In genomic region chr17:39838057-39838456, GRCh38 we compare ENCODE assay signal across 16 cellular contexts. TPM values are rescaled to one million over a fixed set of nuclear protein-coding genes. Genes with fewer than 3 reads are reported as not detected.
DNase-seq lines count a peak whose midpoint lies in the region; ATAC-seq and TF ChIP-seq lines count a peak whose summit lies in the region.
"Had no signal": no experiment of that assay in that cellular context is flagged by ENCODE, and none has a peak within 500 bp of the region (broad histone marks: within the 10 kb centered on the region; RNA-seq: fewer than 3 reads in every experiment).

No MANE protein-coding gene starts in this region.

- H2AFZ ChIP-seq in Karpas-422 (ENCODE audit: low read length) = no peak overlapping the region
- H2AFZ ChIP-seq: GM23248 had no signal

- no peak overlapping the region for H3K4me3 ChIP-seq in Karpas-422 (ENCODE audit: low read length)
- H3K4me3 ChIP-seq: BLaER1 treated with 17β-estradiol and CSF1 and Interleukin-3, amounts not matched to agents 10 nM and 100 nM; GM12878; GM23248 had no signal

- H3K36me3 ChIP-seq in Karpas-422 (ENCODE audit: insufficient read depth, low read length) = peaks cover 79% of the 10 kb centered on the region
- H3K36me3 ChIP-seq: BLaER1 treated with 17β-estradiol and CSF1 and Interleukin-3, amounts not matched to agents 10 nM and 100 nM had no signal

- intact Hi-C loops in natural killer cell (cut with micrococcal nuclease) = no loop called here

- H3K9me2 ChIP-seq in Karpas-422 (replicated peaks; ENCODE audit: insufficient read depth, low read length) = no peaks in the 10 kb centered on the region

- no peak overlapping the region for H3K9ac ChIP-seq in Karpas-422 (ENCODE audit: low read length)
- H3K9ac ChIP-seq: BLaER1 treated with 17β-estradiol and CSF1 and Interleukin-3, amounts not matched to agents 10 nM and 100 nM; GM23248 had no signal

- ATAC-seq in activated T-cell treated with anti-CD3 and anti-CD28 coated beads, Interleukin-2, amount 50 U/mL, for 72 hours (replicated peaks in 1 of 2) = no peak
- ATAC-seq in natural killer cell (no peak), HG02981 (IDR thresholded peaks at IDR 0.05; ENCODE audit: unreplicated experiment) (no peak)
- ATAC-seq: GM12878, HCT116 had no signal

- peaks cover 5 to 7% of the 10 kb centered on the region in 2 donors for H3K9me3 Mint-ChIP-seq in activated T-cell treated with anti-CD3 and anti-CD28 coated beads, Interleukin-2, amount 50 U/mL, for 72 hours
- peaks cover 0 to 11% of the 10 kb centered on the region in 2 donors for H3K9me3 Mint-ChIP-seq in natural killer cell

- H3K4me1 Mint-ChIP-seq in activated T-cell treated with anti-CD3 and anti-CD28 coated beads, Interleukin-2, amount 50 U/mL, for 72 hours (ENCODE audit: low read depth) = peaks cover 58% of the 10 kb centered on the region
- H3K4me1 Mint-ChIP-seq in natural killer cell = peaks cover 60 to 67% of the 10 kb centered on the region in 2 donors

- H3K4me3 Mint-ChIP-seq in activated T-cell treated with anti-CD3 and anti-CD28 coated beads, Interleukin-2, amount 50 U/mL, for 72 hours = no peak overlapping the region
- no peak overlapping the region for H3K4me3 Mint-ChIP-seq in natural killer cell
- H3K4me3 Mint-ChIP-seq: CD4-positive, CD25-positive, alpha-beta regulatory T cell had no signal

- no peaks in the 10 kb centered on the region for H3K27me3 Mint-ChIP-seq in activated T-cell treated with anti-CD3 and anti-CD28 coated beads, Interleukin-2, amount 50 U/mL, for 72 hours (ENCODE audit: low read depth)
- H3K27me3 Mint-ChIP-seq in natural killer cell (ENCODE audit: low read depth in 2 of 2) = no peaks in the 10 kb centered on the region
- H3K27me3 Mint-ChIP-seq: CD4-positive, CD25-positive, alpha-beta regulatory T cell had no signal

- peaks cover 32% of the 10 kb centered on the region for H3K9me3 ChIP-seq in Karpas-422 (ENCODE audit: low read length)

- no peak overlapping the region for H3K4me2 ChIP-seq in Karpas-422 (ENCODE audit: low read depth, low read length, poor library complexity, severe bottlenecking)
- H3K4me2 ChIP-seq: BLaER1 treated with 17β-estradiol and CSF1 and Interleukin-3, amounts not matched to agents 10 nM and 100 nM had no signal

- TF ChIP-seq CTCF in natural killer cell (IDR thresholded peaks at IDR 0.05) = no peak

- peaks cover 29 to 62% of the 10 kb centered on the region in 2 donors for H3K36me3 Mint-ChIP-seq in activated T-cell treated with anti-CD3 and anti-CD28 coated beads, Interleukin-2, amount 50 U/mL, for 72 hours (ENCODE audit: insufficient read depth in 2 of 2)
- peaks cover 31% of the 10 kb centered on the region for H3K36me3 Mint-ChIP-seq in natural killer cell

- peak overlapping the region; percentile 63 for H3K27ac Mint-ChIP-seq in activated T-cell treated with anti-CD3 and anti-CD28 coated beads, Interleukin-2, amount 50 U/mL, for 72 hours
- H3K27ac Mint-ChIP-seq in natural killer cell = peak overlapping the region; percentile 32 to 47
- H3K27ac Mint-ChIP-seq: CD4-positive, CD25-positive, alpha-beta regulatory T cell had no signal

- no peaks in the 10 kb centered on the region for H3K27me3 ChIP-seq in Karpas-422 (ENCODE audit: low read length)
- H3K27me3 ChIP-seq: BLaER1 treated with 17β-estradiol and CSF1 and Interleukin-3, amounts not matched to agents 10 nM and 100 nM had no signal

- peaks cover 93% of the 10 kb centered on the region for H3K79me2 ChIP-seq in Karpas-422 (ENCODE audit: low read length)

- H4K20me1 ChIP-seq in Karpas-422 (ENCODE audit: insufficient read depth, low read depth, low read length) = no peaks in the 10 kb centered on the region
- H4K20me1 ChIP-seq: BLaER1 treated with 17β-estradiol and CSF1 and Interleukin-3, amounts not matched to agents 10 nM and 100 nM had no signal

- DNase-seq in activated T-cell treated with anti-CD3 and anti-CD28 coated beads, Interleukin-2, amount 50 U/mL, for 72 hours = no peak
- DNase-seq in activated T-cell treated with anti-CD3 and anti-CD28 coated beads, Interleukin-2, amount 50 U/mL, for 48 hours = no peak
- DNase-seq in Karpas-422 (peak; percentile 44), natural killer cell (no peak), SHP77 (lab: John Stamatoyannopoulos, UW) (no peak), superior temporal gyrus (ENCODE audit: extremely low spot score) (no peak)
- DNase-seq: 8988T; AML-193; CD4-positive, CD25-positive, alpha-beta regulatory T cell; DMS79; GM23248 had no signal

- H3K4me1 ChIP-seq in Karpas-422 (ENCODE audit: low read length) = no peaks in the 10 kb centered on the region
- H3K4me1 ChIP-seq: BLaER1 treated with 17β-estradiol and CSF1 and Interleukin-3, amounts not matched to agents 10 nM and 100 nM had no signal

- H3K27ac ChIP-seq in Karpas-422 (ENCODE audit: low read length) = no peak overlapping the region
- H3K27ac ChIP-seq: BLaER1 treated with 17β-estradiol and CSF1 and Interleukin-3, amounts not matched to agents 10 nM and 100 nM; GM23248 had no signal

RNA-seq across cellular contexts. Expression of gene IKZF3, which starts 26.1 kb away (rescaled TPM):
- total RNA-seq in activated T-cell treated with anti-CD3 and anti-CD28 coated beads, Interleukin-2, amount 50 U/mL, for 72 hours = 10 to 100 TPM; 70.7 to 78.9 TPM
- total RNA-seq in Karpas-422 (2014; rRNA removed; shearing (Covaris generic); ENCODE audit: low replicate concordance) = 83.0 and 137 TPM in 2 replicates
- total RNA-seq in natural killer cell = 100 to 1,000 TPM; 134 to 162 (median 139) TPM
- total RNA-seq: G401, GM23248 had no signal

RNA-seq across cellular contexts. Expression of gene ZPBP2, which starts 29.9 kb away (rescaled TPM):
- under 1 TPM; 0.36 to 0.81 TPM for total RNA-seq in activated T-cell treated with anti-CD3 and anti-CD28 coated beads, Interleukin-2, amount 50 U/mL, for 72 hours
- 3.9 and 10.4 TPM in 2 replicates for total RNA-seq in Karpas-422 (2014; rRNA removed; shearing (Covaris generic); ENCODE audit: low replicate concordance)
- total RNA-seq in natural killer cell = not detected
- total RNA-seq: CD4-positive, CD25-positive, alpha-beta regulatory T cell; G401; GM23248 had no signal
